ENCODE assay signal across 1 cellular context in the genomic region with DNA sequence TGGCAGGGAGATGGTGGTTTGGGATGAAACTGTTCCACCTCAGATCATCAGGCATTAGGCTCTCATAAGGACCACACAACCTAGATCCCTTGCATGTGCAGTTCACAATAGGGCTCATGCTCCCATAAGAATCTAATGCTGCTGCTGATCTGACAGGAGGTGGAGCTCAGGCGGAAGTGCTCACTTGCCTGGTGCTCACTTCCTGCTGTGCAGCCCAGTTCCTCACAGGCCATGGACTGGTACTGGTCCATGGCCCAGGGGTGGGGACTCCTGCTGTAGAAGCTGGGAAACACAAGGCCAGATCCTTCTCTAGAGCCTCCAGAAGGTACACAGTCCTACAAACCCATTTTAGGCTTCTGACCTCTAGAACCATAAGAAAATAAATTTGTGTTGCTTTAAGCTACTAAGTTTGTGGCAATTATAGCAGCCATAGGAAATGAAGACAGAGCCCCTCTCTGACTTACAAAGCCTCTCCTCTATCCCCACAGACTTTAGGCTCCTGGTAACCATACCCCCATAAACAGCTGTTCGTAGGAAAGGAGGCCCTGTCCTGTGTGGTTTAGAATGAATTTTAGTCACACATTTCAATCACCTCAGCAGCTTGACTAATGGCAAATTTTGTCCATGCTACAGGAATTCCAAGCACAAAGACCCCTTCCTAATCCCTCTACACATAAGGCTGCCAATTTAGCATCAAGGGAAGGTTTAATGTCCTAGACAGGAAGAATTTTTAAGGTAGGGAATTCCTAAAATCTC.
TF ChIP-seq lines count a peak whose summit lies in the region.

No MANE protein-coding gene starts in this region.

TF ChIP-seq in GM23338, 12 proteins besides CTCF, POLR2A, EP300 and RAD21 (continued from another document):
- TF ChIP-seq, protein P1, sequence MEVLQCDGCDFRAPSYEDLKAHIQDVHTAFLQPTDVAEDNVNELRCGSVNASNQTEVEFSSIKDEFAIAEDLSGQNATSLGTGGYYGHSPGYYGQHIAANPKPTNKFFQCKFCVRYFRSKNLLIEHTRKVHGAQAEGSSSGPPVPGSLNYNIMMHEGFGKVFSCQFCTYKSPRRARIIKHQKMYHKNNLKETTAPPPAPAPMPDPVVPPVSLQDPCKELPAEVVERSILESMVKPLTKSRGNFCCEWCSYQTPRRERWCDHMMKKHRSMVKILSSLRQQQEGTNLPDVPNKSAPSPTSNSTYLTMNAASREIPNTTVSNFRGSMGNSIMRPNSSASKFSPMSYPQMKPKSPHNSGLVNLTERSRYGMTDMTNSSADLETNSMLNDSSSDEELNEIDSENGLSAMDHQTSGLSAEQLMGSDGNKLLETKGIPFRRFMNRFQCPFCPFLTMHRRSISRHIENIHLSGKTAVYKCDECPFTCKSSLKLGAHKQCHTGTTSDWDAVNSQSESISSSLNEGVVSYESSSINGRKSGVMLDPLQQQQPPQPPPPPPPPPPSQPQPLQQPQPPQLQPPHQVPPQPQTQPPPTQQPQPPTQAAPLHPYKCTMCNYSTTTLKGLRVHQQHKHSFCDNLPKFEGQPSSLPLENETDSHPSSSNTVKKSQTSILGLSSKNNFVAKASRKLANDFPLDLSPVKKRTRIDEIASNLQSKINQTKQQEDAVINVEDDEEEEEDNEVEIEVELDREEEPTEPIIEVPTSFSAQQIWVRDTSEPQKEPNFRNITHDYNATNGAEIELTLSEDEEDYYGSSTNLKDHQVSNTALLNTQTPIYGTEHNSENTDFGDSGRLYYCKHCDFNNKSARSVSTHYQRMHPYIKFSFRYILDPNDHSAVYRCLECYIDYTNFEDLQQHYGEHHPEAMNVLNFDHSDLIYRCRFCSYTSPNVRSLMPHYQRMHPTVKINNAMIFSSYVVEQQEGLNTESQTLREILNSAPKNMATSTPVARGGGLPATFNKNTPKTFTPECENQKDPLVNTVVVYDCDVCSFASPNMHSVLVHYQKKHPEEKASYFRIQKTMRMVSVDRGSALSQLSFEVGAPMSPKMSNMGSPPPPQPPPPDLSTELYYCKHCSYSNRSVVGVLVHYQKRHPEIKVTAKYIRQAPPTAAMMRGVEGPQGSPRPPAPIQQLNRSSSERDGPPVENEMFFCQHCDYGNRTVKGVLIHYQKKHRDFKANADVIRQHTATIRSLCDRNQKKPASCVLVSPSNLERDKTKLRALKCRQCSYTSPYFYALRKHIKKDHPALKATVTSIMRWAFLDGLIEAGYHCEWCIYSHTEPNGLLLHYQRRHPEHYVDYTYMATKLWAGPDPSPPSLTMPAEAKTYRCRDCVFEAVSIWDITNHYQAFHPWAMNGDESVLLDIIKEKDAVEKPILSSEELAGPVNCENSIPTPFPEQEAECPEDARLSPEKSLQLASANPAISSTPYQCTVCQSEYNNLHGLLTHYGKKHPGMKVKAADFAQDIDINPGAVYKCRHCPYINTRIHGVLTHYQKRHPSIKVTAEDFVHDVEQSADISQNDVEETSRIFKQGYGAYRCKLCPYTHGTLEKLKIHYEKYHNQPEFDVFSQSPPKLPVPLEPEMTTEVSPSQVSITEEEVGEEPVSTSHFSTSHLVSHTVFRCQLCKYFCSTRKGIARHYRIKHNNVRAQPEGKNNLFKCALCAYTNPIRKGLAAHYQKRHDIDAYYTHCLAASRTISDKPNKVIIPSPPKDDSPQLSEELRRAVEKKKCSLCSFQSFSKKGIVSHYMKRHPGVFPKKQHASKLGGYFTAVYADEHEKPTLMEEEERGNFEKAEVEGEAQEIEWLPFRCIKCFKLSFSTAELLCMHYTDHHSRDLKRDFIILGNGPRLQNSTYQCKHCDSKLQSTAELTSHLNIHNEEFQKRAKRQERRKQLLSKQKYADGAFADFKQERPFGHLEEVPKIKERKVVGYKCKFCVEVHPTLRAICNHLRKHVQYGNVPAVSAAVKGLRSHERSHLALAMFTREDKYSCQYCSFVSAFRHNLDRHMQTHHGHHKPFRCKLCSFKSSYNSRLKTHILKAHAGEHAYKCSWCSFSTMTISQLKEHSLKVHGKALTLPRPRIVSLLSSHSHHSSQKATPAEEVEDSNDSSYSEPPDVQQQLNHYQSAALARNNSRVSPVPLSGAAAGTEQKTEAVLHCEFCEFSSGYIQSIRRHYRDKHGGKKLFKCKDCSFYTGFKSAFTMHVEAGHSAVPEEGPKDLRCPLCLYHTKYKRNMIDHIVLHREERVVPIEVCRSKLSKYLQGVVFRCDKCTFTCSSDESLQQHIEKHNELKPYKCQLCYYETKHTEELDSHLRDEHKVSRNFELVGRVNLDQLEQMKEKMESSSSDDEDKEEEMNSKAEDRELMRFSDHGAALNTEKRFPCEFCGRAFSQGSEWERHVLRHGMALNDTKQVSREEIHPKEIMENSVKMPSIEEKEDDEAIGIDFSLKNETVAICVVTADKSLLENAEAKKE (CRISPR knock-in tag; IDR thresholded peaks at IDR 0.05): no peak
- TF ChIP-seq CREB1 (CRISPR knock-in tag; IDR thresholded peaks at IDR 0.05; ENCODE audit: low read depth) (no peak), NANOG (IDR thresholded peaks at IDR 0.05; ENCODE audit: borderline replicate concordance) (no peak), EZH2 (IDR thresholded peaks at IDR 0.05; ENCODE audit: low read depth, unreplicated experiment) (no peak), POLR2AphosphoS5 (IDR thresholded peaks at IDR 0.05; ENCODE audit: low read depth) (no peak), ZNF114 (CRISPR knock-in tag; IDR thresholded peaks at IDR 0.05) (no peak), EZH2phosphoT487 (IDR thresholded peaks at IDR 0.05; ENCODE audit: unreplicated experiment) (no peak)
- TF ChIP-seq, protein P2, sequence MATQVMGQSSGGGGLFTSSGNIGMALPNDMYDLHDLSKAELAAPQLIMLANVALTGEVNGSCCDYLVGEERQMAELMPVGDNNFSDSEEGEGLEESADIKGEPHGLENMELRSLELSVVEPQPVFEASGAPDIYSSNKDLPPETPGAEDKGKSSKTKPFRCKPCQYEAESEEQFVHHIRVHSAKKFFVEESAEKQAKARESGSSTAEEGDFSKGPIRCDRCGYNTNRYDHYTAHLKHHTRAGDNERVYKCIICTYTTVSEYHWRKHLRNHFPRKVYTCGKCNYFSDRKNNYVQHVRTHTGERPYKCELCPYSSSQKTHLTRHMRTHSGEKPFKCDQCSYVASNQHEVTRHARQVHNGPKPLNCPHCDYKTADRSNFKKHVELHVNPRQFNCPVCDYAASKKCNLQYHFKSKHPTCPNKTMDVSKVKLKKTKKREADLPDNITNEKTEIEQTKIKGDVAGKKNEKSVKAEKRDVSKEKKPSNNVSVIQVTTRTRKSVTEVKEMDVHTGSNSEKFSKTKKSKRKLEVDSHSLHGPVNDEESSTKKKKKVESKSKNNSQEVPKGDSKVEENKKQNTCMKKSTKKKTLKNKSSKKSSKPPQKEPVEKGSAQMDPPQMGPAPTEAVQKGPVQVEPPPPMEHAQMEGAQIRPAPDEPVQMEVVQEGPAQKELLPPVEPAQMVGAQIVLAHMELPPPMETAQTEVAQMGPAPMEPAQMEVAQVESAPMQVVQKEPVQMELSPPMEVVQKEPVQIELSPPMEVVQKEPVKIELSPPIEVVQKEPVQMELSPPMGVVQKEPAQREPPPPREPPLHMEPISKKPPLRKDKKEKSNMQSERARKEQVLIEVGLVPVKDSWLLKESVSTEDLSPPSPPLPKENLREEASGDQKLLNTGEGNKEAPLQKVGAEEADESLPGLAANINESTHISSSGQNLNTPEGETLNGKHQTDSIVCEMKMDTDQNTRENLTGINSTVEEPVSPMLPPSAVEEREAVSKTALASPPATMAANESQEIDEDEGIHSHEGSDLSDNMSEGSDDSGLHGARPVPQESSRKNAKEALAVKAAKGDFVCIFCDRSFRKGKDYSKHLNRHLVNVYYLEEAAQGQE (IDR thresholded peaks at IDR 0.05; ENCODE audit: unreplicated experiment): no peak
- TF ChIP-seq, protein P3, sequence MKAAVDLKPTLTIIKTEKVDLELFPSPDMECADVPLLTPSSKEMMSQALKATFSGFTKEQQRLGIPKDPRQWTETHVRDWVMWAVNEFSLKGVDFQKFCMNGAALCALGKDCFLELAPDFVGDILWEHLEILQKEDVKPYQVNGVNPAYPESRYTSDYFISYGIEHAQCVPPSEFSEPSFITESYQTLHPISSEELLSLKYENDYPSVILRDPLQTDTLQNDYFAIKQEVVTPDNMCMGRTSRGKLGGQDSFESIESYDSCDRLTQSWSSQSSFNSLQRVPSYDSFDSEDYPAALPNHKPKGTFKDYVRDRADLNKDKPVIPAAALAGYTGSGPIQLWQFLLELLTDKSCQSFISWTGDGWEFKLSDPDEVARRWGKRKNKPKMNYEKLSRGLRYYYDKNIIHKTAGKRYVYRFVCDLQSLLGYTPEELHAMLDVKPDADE (IDR thresholded peaks at IDR 0.05): no peak
TF ChIP-seq in GM23338: peak in this region for 0.
